Comparison of ENCODE assay signal across 32 cellular contexts in genomic region chr17:4577386-4577993, GRCh38. TPM values are rescaled to one million over a fixed set of nuclear protein-coding genes. Genes with fewer than 3 reads are reported as not detected.
DNase-seq lines count a peak whose midpoint lies in the region; ATAC-seq and TF ChIP-seq lines count a peak whose summit lies in the region.
"Had no signal": no experiment of that assay in that cellular context is flagged by ENCODE, and none has a peak within 500 bp of the region (broad histone marks: within the 10 kb centered on the region; RNA-seq: fewer than 3 reads in every experiment).

No MANE protein-coding gene starts in this region.

- H3K9me3 ChIP-seq in H9 (ENCODE audit: control insufficient read depth, low read depth, low read length) (no peaks in the 10 kb centered on the region), WERI-Rb-1 (ENCODE audit: severe bottlenecking) (no peaks in the 10 kb centered on the region), mesodermal cell (ENCODE audit: control insufficient read depth, low read length) (no peaks in the 10 kb centered on the region), psoas muscle (no peaks in the 10 kb centered on the region), tibial nerve (no peaks in the 10 kb centered on the region)
- H3K9me3 ChIP-seq: colonic mucosa, left lung, ovary, SJSA1, tibial artery had no signal

- no peak overlapping the region for H3K9ac ChIP-seq in H9 (ENCODE audit: extremely low read depth, insufficient read length, low read length)

- H3K79me2 ChIP-seq in H9 (ENCODE audit: insufficient read depth, low read length) = no peaks in the 10 kb centered on the region

- ATAC-seq in psoas muscle = no peak
- ATAC-seq: GM12878; left lung; naive thymus-derived CD4-positive, alpha-beta T cell had no signal

- H2AFZ ChIP-seq in H9 (ENCODE audit: low read length) = no peak overlapping the region

- H3K27me3 Mint-ChIP-seq in H9 (ENCODE audit: low read depth) = peaks cover 22% of the 10 kb centered on the region

- WGBS in H9 (ENCODE audit: extremely low coverage, insufficient read length, low lambda C conversion rate) = no CpG with 5 or more reads among the region's 8 CpGs
- WGBS in mesodermal cell (ENCODE audit: insufficient coverage in 2 of 2), 2 experiments = no CpG with 5 or more reads among the region's 8 CpGs
- WGBS in psoas muscle, 3 donors = 78 to 87% (median 84%) methylated on average over 8 of the region's 8 CpGs
- 72 to 83% methylated on average over 8 of the region's 8 CpGs for WGBS in tibial nerve, 2 donors

- peaks cover 0 to 6% (median 0%) of the 10 kb centered on the region in 3 experiments; a peak in 1 of 7 replicates for H3K36me3 Mint-ChIP-seq in H9 (ENCODE audit: insufficient read depth in 1 of 3, low read depth in 3 of 3)
- H3K36me3 Mint-ChIP-seq: activated naive CD8-positive, alpha-beta T cell; naive thymus-derived CD4-positive, alpha-beta T cell; WTC11 had no signal

- H4K5ac ChIP-seq in H9 (ENCODE audit: insufficient read length, low read depth, low read length) = no peak overlapping the region

- peak overlapping the region; percentile 63 for H3K14ac ChIP-seq in H9 (ENCODE audit: insufficient read depth, low read length)

- no peaks in the 10 kb centered on the region for H4K20me1 ChIP-seq in H9 (ENCODE audit: control insufficient read depth, insufficient read depth, insufficient read length)

- intact Hi-C loops in psoas muscle (cut with DNase I) = no loop called here

- peaks cover 22 to 46% of the 10 kb centered on the region in 2 experiments for H3K4me1 Mint-ChIP-seq in H9

- H3T11ph ChIP-seq in H9 (ENCODE audit: low read length) = no peak overlapping the region

- H3K4me3 Mint-ChIP-seq in H9 = no peak overlapping the region
- H3K4me3 Mint-ChIP-seq: activated CD4-positive, alpha-beta T cell treated with anti-CD3 and anti-CD28 coated beads, Interleukin-2, amount 10 ng/mL, durations not matched to agents 24 days and 14 days; activated naive CD8-positive, alpha-beta T cell; naive thymus-derived CD4-positive, alpha-beta T cell; WTC11 had no signal

- H3K27ac ChIP-seq in H9 (ENCODE audit: insufficient read length, low read depth, low read length) (no peak overlapping the region), WERI-Rb-1 (peak overlapping the region; percentile 49), mesodermal cell (ENCODE audit: low read depth, low read length, severe bottlenecking) (peak overlapping the region; percentile 85), psoas muscle (peak overlapping the region; percentile 77), tibial nerve (no peak overlapping the region)
- H3K27ac ChIP-seq: colonic mucosa, left lung, ovary, SJSA1, tibial artery had no signal

- peak overlapping the region in 1 of 3 experiments; percentile 34; a peak in 1 of 7 replicates for H3K27ac Mint-ChIP-seq in H9
- H3K27ac Mint-ChIP-seq: activated CD4-positive, alpha-beta T cell treated with anti-CD3 and anti-CD28 coated beads, Interleukin-2, amount 10 ng/mL, durations not matched to agents 24 days and 14 days; activated naive CD8-positive, alpha-beta T cell; naive thymus-derived CD4-positive, alpha-beta T cell; WTC11 had no signal

- H2BK120ac ChIP-seq in H9 (ENCODE audit: low read depth, low read length, poor library complexity, severe bottlenecking) = no peak overlapping the region

- H3K18ac ChIP-seq in H9 (ENCODE audit: insufficient read length, low read depth, low read length) = peak overlapping the region; percentile 7

- no peak overlapping the region for H3K4ac ChIP-seq in H9 (ENCODE audit: low read depth, low read length)

- H3K27me3 ChIP-seq in H9 (ENCODE audit: insufficient read depth, low read length) (0 out of 2 replicates have a peak, but pooled peaks cover 2% of the 10 kb centered on the region), WERI-Rb-1 (ENCODE audit: insufficient read depth, low read depth, severe bottlenecking) (no peaks in the 10 kb centered on the region), psoas muscle (ENCODE audit: insufficient read depth in 3 of 3, low read length in 2 of 3) (no peaks in the 10 kb centered on the region), tibial nerve (peaks cover 0 to 31% of the 10 kb centered on the region in 2 donors)
- H3K27me3 ChIP-seq: ovary had no signal

- TF ChIP-seq EP300 in tibial nerve (IDR thresholded peaks at IDR 0.05) = no peak

- no peak for TF ChIP-seq POLR2A in tibial nerve (IDR thresholded peaks at IDR 0.05)

- H2AK5ac ChIP-seq in H9 (ENCODE audit: insufficient read length, low read length) = no peak overlapping the region

- no peak overlapping the region for H2BK5ac ChIP-seq in H9 (ENCODE audit: insufficient read length, low read length)

- H4K91ac ChIP-seq in H9 (ENCODE audit: insufficient read length, low read depth, low read length) = no peak overlapping the region

- H3K23ac ChIP-seq in H9 (ENCODE audit: insufficient read length, low read depth, low read length) = no peak overlapping the region

- H3K23me2 ChIP-seq in H9 (ENCODE audit: insufficient read length, low read depth, low read length, poor library complexity, severe bottlenecking) = peaks cover 2% of the 10 kb centered on the region

- TF ChIP-seq CTCF in H9 (conservative IDR thresholded peaks at IDR 0.05) = no peak
- no peak for TF ChIP-seq CTCF in WERI-Rb-1 (IDR thresholded peaks at IDR 0.05; ENCODE audit: low read depth, low read length)
- TF ChIP-seq CTCF in psoas muscle (IDR thresholded peaks at IDR 0.05) = no peak
- no peak for TF ChIP-seq CTCF in tibial nerve (IDR thresholded peaks at IDR 0.05)

- no peaks in the 10 kb centered on the region for H3K79me1 ChIP-seq in H9 (ENCODE audit: insufficient read depth, low read depth, low read length, poor library complexity, severe bottlenecking)

- H3K36me3 ChIP-seq in WERI-Rb-1 (no peaks in the 10 kb centered on the region), mesodermal cell (ENCODE audit: control insufficient read depth, insufficient read depth, low read length) (no peaks in the 10 kb centered on the region), psoas muscle (ENCODE audit: insufficient read depth in 1 of 2, low read depth in 1 of 2) (no peaks in the 10 kb centered on the region), tibial nerve (no peaks in the 10 kb centered on the region)
- H3K36me3 ChIP-seq: colonic mucosa, left lung, ovary, SJSA1, tibial artery had no signal

- H3K4me1 ChIP-seq in H9 (ENCODE audit: insufficient read depth, low read length) = peaks cover 5% of the 10 kb centered on the region; the same call in 1 of the 2 replicates
- peaks cover 16% of the 10 kb centered on the region for H3K4me1 ChIP-seq in mesodermal cell (ENCODE audit: control insufficient read depth, insufficient read depth, low read length, poor library complexity, severe bottlenecking)
- H3K4me1 ChIP-seq in psoas muscle = peaks cover 35% of the 10 kb centered on the region
- no peaks in the 10 kb centered on the region for H3K4me1 ChIP-seq in tibial nerve
- H3K4me1 ChIP-seq: colonic mucosa, left lung, SJSA1, tibial artery had no signal

- DNase-seq in H9 = no peak
- DNase-seq in WERI-Rb-1 = no peak
- no peak for DNase-seq in psoas muscle
- DNase-seq in HuH-7 (ENCODE audit: low spot score) = no peak
- DNase-seq in tibial nerve (ENCODE audit: low spot score in 2 of 2) = no peak
- no peak for DNase-seq in kidney glomerular epithelial cell (lab: John Stamatoyannopoulos, UW)
- DNase-seq: activated CD4-positive, alpha-beta T cell treated with anti-CD3 and anti-CD28 coated beads, Interleukin-2, amount 10 ng/mL, durations not matched to agents 24 days and 14 days; activated CD8-positive, alpha-beta memory T cell treated with anti-CD3 and anti-CD28 coated beads for 24 hours; activated T-cell treated with anti-CD3 and anti-CD28 coated beads for 4 hours; anterior cingulate cortex; C1 segment of cervical spinal cord; colonic mucosa; DMS153; effector CD4-positive, alpha-beta T cell; HCEC 1CT; hypothalamus; left lung; naive thymus-derived CD4-positive, alpha-beta T cell; NCI-H1048; NCI-H1694; NCI-H446 treated with DMSO at 0.1 percent for 48 hours; stimulated activated CD4-positive, alpha-beta T cell treated with anti-CD3 and anti-CD28 coated beads, Interleukin-12 subunit alpha, Interleukin-12 subunit beta, amount 100 ng/mL, for 4 hours; stimulated activated CD4-positive, alpha-beta T cell treated with anti-CD3 and anti-CD28 coated beads, Interleukin-4, amount 100 ng/mL, for 1 hour; T1000; tibial artery had no signal

- no peak overlapping the region for H4K8ac ChIP-seq in H9 (replicated peaks; ENCODE audit: insufficient read length, low read depth, low read length)

- H2BK12ac ChIP-seq in H9 (ENCODE audit: insufficient read length, low read depth, low read length) = no peak overlapping the region

- no peak overlapping the region for H2BK15ac ChIP-seq in H9 (ENCODE audit: low read depth, low read length)

- peaks cover 0 to 3% of the 10 kb centered on the region in 2 experiments; a peak in 2 of 5 replicates for H3K9me3 Mint-ChIP-seq in H9
- H3K9me3 Mint-ChIP-seq: activated CD4-positive, alpha-beta T cell treated with anti-CD3 and anti-CD28 coated beads, Interleukin-2, amount 10 ng/mL, durations not matched to agents 24 days and 14 days; WTC11 had no signal

- no peak overlapping the region for H3K4me2 ChIP-seq in H9 (ENCODE audit: insufficient read depth, insufficient read length, low read length)

- no peak overlapping the region for H3K4me3 ChIP-seq in WERI-Rb-1 (ENCODE audit: low read depth, low read length)
- H3K4me3 ChIP-seq in mesodermal cell (ENCODE audit: extremely low read depth, insufficient read depth, low read length, poor library complexity, severe bottlenecking) = no peak overlapping the region
- H3K4me3 ChIP-seq in psoas muscle = peak overlapping the region; percentile 15
- no peak overlapping the region for H3K4me3 ChIP-seq in tibial nerve
- H3K4me3 ChIP-seq: colonic mucosa, GM12878, left lung, ovary, SJSA1, tibial artery had no signal

- no peak overlapping the region for H2BK20ac ChIP-seq in H9 (ENCODE audit: low read depth, low read length, poor library complexity, severe bottlenecking)

- H3K56ac ChIP-seq in H9 (ENCODE audit: insufficient read length, low read depth, low read length) = no peak overlapping the region

RNA-seq across cellular contexts. Expression of gene SMTNL2, which starts 6.8 kb away (rescaled TPM):
- total RNA-seq in H9 (2021) (0.77 and 1.6 TPM in 2 replicates), psoas muscle (100 to 1,000 TPM; 248 to 524 (median 400) TPM), tibial nerve (1 to 10 TPM; 1.5 to 8.2 (median 4.4) TPM)
- polyA plus RNA-seq in mesodermal cell (2013, experiment 1 of 2) = 12.7 TPM
- 12.1 TPM for polyA plus RNA-seq in mesodermal cell (2013, experiment 2 of 2)
- 100 to 1,000 TPM in 2 of 3 donors, 10 to 100 TPM in 1; 20.7 to 318 (median 210) TPM for polyA plus RNA-seq in psoas muscle
- total RNA-seq: activated CD4-positive, alpha-beta T cell treated with anti-CD3 and anti-CD28 coated beads, Interleukin-2, amount 10 ng/mL, durations not matched to agents 24 days and 14 days; bronchial epithelial cell; GM12878; naive thymus-derived CD4-positive, alpha-beta T cell; SJSA1 had no signal
- polyA plus RNA-seq: GM12878; naive thymus-derived CD4-positive, alpha-beta T cell had no signal

RNA-seq across cellular contexts. Expression of gene GGT6, which starts 17.1 kb away (rescaled TPM):
- total RNA-seq in H9 (2021) (0.13 and 0.17 TPM in 2 replicates), psoas muscle (not detected), tibial nerve (not detected)
- polyA plus RNA-seq in mesodermal cell (2013, experiment 1 of 2) = not detected
- polyA plus RNA-seq in mesodermal cell (2013, experiment 2 of 2) = not detected
- polyA plus RNA-seq in psoas muscle = under 1 TPM in 1 of 3 donors, not detected in 2; 0.03 TPM
- total RNA-seq: activated CD4-positive, alpha-beta T cell treated with anti-CD3 and anti-CD28 coated beads, Interleukin-2, amount 10 ng/mL, durations not matched to agents 24 days and 14 days; naive thymus-derived CD4-positive, alpha-beta T cell; SJSA1 had no signal
- polyA plus RNA-seq: naive thymus-derived CD4-positive, alpha-beta T cell had no signal

RNA-seq across cellular contexts. Expression of gene MYBBP1A, which starts 22.3 kb away (rescaled TPM):
- total RNA-seq in H9 (2021) (177 and 181 TPM in 2 replicates), psoas muscle (10 to 100 TPM; 31.3 to 63.2 (median 46.3) TPM), tibial nerve (100 to 1,000 TPM in 1 of 4 donors, 10 to 100 TPM in 3; 53.8 to 119 (median 54.4) TPM)
- 23.6 TPM for polyA plus RNA-seq in mesodermal cell (2013, experiment 1 of 2)
- polyA plus RNA-seq in mesodermal cell (2013, experiment 2 of 2) = 19.7 TPM
- 10 to 100 TPM; 28.5 to 54.4 (median 35.5) TPM for polyA plus RNA-seq in psoas muscle

Comparison
In these comparisons a context has a peak if more than half of its experiments do, and no peak if none do; other contexts are left out.
1. H3K27ac ChIP-seq: peak in WERI-Rb-1 (single experiment), mesodermal cell (single experiment) and psoas muscle (single experiment); none in H9 (single experiment) and tibial nerve (0 of 4).
2. RNA of gene SMTNL2, which starts 6.8 kb away (total RNA-seq): 248 to 524 TPM in psoas muscle; 1.5 to 8.2 TPM in tibial nerve and 0.77 to 1.6 TPM in H9; every median in the first group is over 10 times any median in the second.